In genomic region chr17:29753845-29754439, GRCh38 we compare ENCODE assay signal across 12 cellular contexts.
DNase-seq lines count a peak whose midpoint lies in the region; ATAC-seq and TF ChIP-seq lines count a peak whose summit lies in the region.
"Had no signal": no experiment of that assay in that cellular context is flagged by ENCODE, and none has a peak within 500 bp of the region (broad histone marks: within the 10 kb centered on the region; RNA-seq: fewer than 3 reads in every experiment).

No MANE protein-coding gene starts in this region.

- no peaks in the 10 kb centered on the region for H3K27me3 ChIP-seq in neutrophil
- H3K27me3 ChIP-seq: hepatocyte, ovary had no signal

- POLR2A ChIA-PET in activated CD4-positive, alpha-beta memory T cell treated with anti-CD3 and anti-CD28 coated beads for 36 hours (lab: Charles Lee): interaction anchor here (0.8 kb wide), 1 partner anchor 48 kb away, joined by 3 read pairs; no protein-coding TSS in a partner anchor
- POLR2A ChIA-PET in activated CD4-positive, alpha-beta memory T cell treated with anti-CD3 and anti-CD28 coated beads, Interleukin-2, amount 10 ng/mL, durations not matched to agents 7 days and 5 days (lab: Charles Lee): interaction anchor here (1.9 kb wide), 1 partner anchor 8 kb away, joined by 5 read pairs; no protein-coding TSS in a partner anchor

- intact Hi-C loops in activated CD4-positive, alpha-beta memory T cell treated with anti-CD3 and anti-CD28 coated beads for 36 hours (cut with micrococcal nuclease): no loop called here

- peak overlapping the region; percentile 62 for H3K27ac Mint-ChIP-seq in activated CD4-positive, alpha-beta memory T cell treated with anti-CD3 and anti-CD28 coated beads for 36 hours
- no peak overlapping the region for H3K27ac Mint-ChIP-seq in activated CD4-positive, alpha-beta memory T cell treated with anti-CD3 and anti-CD28 coated beads, Interleukin-2, amount 10 ng/mL, durations not matched to agents 7 days and 5 days

- peaks cover 24 to 28% of the 10 kb centered on the region in 2 experiments for H3K4me1 ChIP-seq in neutrophil (ENCODE audit: control insufficient read depth in 1 of 2, insufficient read depth in 1 of 2, low read depth in 1 of 2, low read length in 1 of 2)

- H3K9me3 Mint-ChIP-seq in activated CD4-positive, alpha-beta memory T cell treated with anti-CD3 and anti-CD28 coated beads for 36 hours: no peaks in the 10 kb centered on the region
- no peaks in the 10 kb centered on the region for H3K9me3 Mint-ChIP-seq in activated CD4-positive, alpha-beta memory T cell treated with anti-CD3 and anti-CD28 coated beads, Interleukin-2, amount 10 ng/mL, durations not matched to agents 7 days and 5 days

- no peak overlapping the region for H3K4me3 ChIP-seq in neutrophil (ENCODE audit: low read depth in 1 of 2, low read length in 1 of 2)
- H3K4me3 ChIP-seq: hepatocyte, ovary had no signal

- peaks cover 90% of the 10 kb centered on the region for H3K36me3 ChIP-seq in neutrophil
- H3K36me3 ChIP-seq: ovary had no signal

- H3K27ac ChIP-seq in neutrophil: peak overlapping the region; percentile 44
- H3K27ac ChIP-seq: hepatocyte, ovary had no signal

- H3K36me3 Mint-ChIP-seq in activated CD4-positive, alpha-beta memory T cell treated with anti-CD3 and anti-CD28 coated beads for 36 hours: peaks cover 8% of the 10 kb centered on the region
- H3K36me3 Mint-ChIP-seq in activated CD4-positive, alpha-beta memory T cell treated with anti-CD3 and anti-CD28 coated beads, Interleukin-2, amount 10 ng/mL, durations not matched to agents 7 days and 5 days (ENCODE audit: low read depth): peaks cover 23% of the 10 kb centered on the region

- no peak for TF ChIP-seq CTCF in neutrophil (IDR thresholded peaks at IDR 0.05)

- peaks cover 25% of the 10 kb centered on the region for H3K4me1 Mint-ChIP-seq in activated CD4-positive, alpha-beta memory T cell treated with anti-CD3 and anti-CD28 coated beads for 36 hours (ENCODE audit: low read depth)
- H3K4me1 Mint-ChIP-seq in activated CD4-positive, alpha-beta memory T cell treated with anti-CD3 and anti-CD28 coated beads, Interleukin-2, amount 10 ng/mL, durations not matched to agents 7 days and 5 days: peaks cover 29% of the 10 kb centered on the region

- no peaks in the 10 kb centered on the region for H3K27me3 Mint-ChIP-seq in activated CD4-positive, alpha-beta memory T cell treated with anti-CD3 and anti-CD28 coated beads for 36 hours
- no peaks in the 10 kb centered on the region for H3K27me3 Mint-ChIP-seq in activated CD4-positive, alpha-beta memory T cell treated with anti-CD3 and anti-CD28 coated beads, Interleukin-2, amount 10 ng/mL, durations not matched to agents 7 days and 5 days

- no peak for DNase-seq in activated CD4-positive, alpha-beta memory T cell treated with anti-CD3 and anti-CD28 coated beads for 36 hours
- DNase-seq in activated CD4-positive, alpha-beta memory T cell treated with anti-CD3 and anti-CD28 coated beads, Interleukin-2, amount 10 ng/mL, durations not matched to agents 7 days and 5 days: no peak
- DNase-seq in LoVo (ENCODE audit: low spot score): no peak
- DNase-seq: NCI-H1092 treated with DMSO at 0.1 percent for 48 hours, NCI-H524, ovary had no signal

- no peaks in the 10 kb centered on the region for H3K9me3 ChIP-seq in neutrophil
- H3K9me3 ChIP-seq: ovary had no signal

- CTCF ChIA-PET in activated CD4-positive, alpha-beta memory T cell treated with anti-CD3 and anti-CD28 coated beads for 36 hours (lab: Charles Lee): interaction anchor here (1.2 kb wide), 1 partner anchor 115 kb away, joined by 3 read pairs; no protein-coding TSS in a partner anchor
- CTCF ChIA-PET in activated CD4-positive, alpha-beta memory T cell treated with anti-CD3 and anti-CD28 coated beads, Interleukin-2, amount 10 ng/mL, durations not matched to agents 7 days and 5 days (lab: Charles Lee): interaction anchor here (0.8 to 1.5 kb wide), 3 partner anchors 22 to 178 kb away, joined by 3 read pairs; no protein-coding TSS in a partner anchor

- H3K4me3 Mint-ChIP-seq in activated CD4-positive, alpha-beta memory T cell treated with anti-CD3 and anti-CD28 coated beads for 36 hours: no peak overlapping the region
- H3K4me3 Mint-ChIP-seq in activated CD4-positive, alpha-beta memory T cell treated with anti-CD3 and anti-CD28 coated beads, Interleukin-2, amount 10 ng/mL, durations not matched to agents 7 days and 5 days: no peak overlapping the region

- ATAC-seq in GM21447 (IDR thresholded peaks at IDR 0.05; ENCODE audit: unreplicated experiment) (peak; percentile 63), HG03196 (IDR thresholded peaks at IDR 0.05; ENCODE audit: unreplicated experiment) (peak; percentile 47), GM18520 (IDR thresholded peaks at IDR 0.05; ENCODE audit: unreplicated experiment) (no peak), HG02970 (IDR thresholded peaks at IDR 0.05; ENCODE audit: low FRiP score, unreplicated experiment) (no peak)

Comparison
In these comparisons a context has a peak if more than half of its experiments do, and no peak if none do; other contexts are left out.
1. ATAC-seq: peak in GM21447 (single experiment) and HG03196 (single experiment); none in GM18520 (single experiment) and HG02970 (single experiment).